In the genomic region with DNA sequence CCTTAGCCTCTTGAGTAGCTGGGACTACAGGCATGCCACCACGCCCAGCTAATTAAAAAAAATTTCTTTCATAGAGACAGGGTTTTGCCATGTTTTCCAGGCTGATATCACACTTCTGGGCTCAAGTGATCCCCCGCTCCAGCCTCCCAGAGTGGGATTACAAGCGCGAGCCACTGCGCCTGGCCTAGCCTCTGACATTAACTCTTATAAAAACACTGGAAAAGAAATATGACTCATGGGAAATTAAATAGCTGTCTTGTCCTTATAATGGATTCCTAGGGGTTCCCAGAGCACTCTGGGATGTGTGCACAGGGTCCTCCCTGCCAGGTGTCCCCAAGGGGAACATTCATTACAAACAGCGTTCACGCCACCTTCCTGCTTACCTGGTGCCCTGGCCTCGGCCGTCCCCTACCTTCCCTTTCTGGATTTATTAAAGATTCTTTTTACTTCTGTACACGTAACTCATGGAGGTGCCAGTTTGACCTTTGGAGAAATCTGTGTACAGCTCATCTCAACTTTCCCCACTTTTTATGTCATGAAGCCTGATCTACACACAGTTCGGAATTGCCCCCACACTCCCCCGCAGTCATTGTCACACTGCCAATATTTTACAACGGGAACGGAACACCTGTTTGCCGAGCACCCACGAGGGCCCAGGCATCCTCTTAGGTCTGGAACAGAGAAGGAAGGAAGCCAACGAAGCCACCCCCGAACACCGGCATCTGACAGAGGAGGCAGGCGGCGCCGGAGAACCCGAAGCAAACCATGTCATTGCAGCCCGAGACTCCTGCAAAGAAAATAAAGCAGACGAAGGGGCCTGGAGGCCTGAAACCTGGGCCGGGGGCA, we compare ENCODE assay signal across 10 cellular contexts. TPM values are rescaled to one million over a fixed set of nuclear protein-coding genes. Genes with fewer than 3 reads are reported as not detected.
A peak's percentile ranks its signal among the peaks of the same experiment; 100 is the strongest.
DNase-seq lines count a peak whose midpoint lies in the region; ATAC-seq and TF ChIP-seq lines count a peak whose summit lies in the region.
"Had no signal": no experiment of that assay in that cellular context is flagged by ENCODE, and none has a peak within 500 bp of the region (broad histone marks: within the 10 kb centered on the region; RNA-seq: fewer than 3 reads in every experiment).

No MANE protein-coding gene starts in this region.

- H3K27me3 Mint-ChIP-seq in CD8-positive, alpha-beta T cell (ENCODE audit: low read depth), result no peaks in the 10 kb centered on the region
- no peaks in the 10 kb centered on the region for H3K27me3 Mint-ChIP-seq in activated T-helper 17 cell treated with anti-CD3 and anti-CD28 coated beads, Interleukin-2, amount 50 U/mL, for 72 hours

- H3K9me3 ChIP-seq in CD8-positive, alpha-beta T cell (ENCODE audit: low read length), result no peaks in the 10 kb centered on the region
- H3K9me3 ChIP-seq in osteoblast (ENCODE audit: low read depth, low read length), result no peaks in the 10 kb centered on the region
- H3K9me3 ChIP-seq in upper lobe of right lung, result no peaks in the 10 kb centered on the region
- H3K9me3 ChIP-seq: lower lobe of right lung had no signal

- H3K27ac ChIP-seq in CD8-positive, alpha-beta T cell (ENCODE audit: low read depth, low read length), result no peak overlapping the region
- H3K27ac ChIP-seq in osteoblast (ENCODE audit: low read depth, low read length) (no peak overlapping the region), upper lobe of right lung (no peak overlapping the region)
- H3K27ac ChIP-seq: lower lobe of right lung had no signal

- ATAC-seq in CD8-positive, alpha-beta T cell, result no peak
- no peak for ATAC-seq in activated T-helper 17 cell treated with anti-CD3 and anti-CD28 coated beads, Interleukin-2, amount 50 U/mL, for 72 hours (replicated peaks)
- ATAC-seq in upper lobe of right lung (no peak), GM18907 (IDR thresholded peaks at IDR 0.05; ENCODE audit: unreplicated experiment) (no peak)
- ATAC-seq: lower lobe of right lung had no signal

- CTCF ChIA-PET in CD8-positive, alpha-beta T cell (lab: Charles Lee), result interaction anchor here (1.0 to 1.3 kb wide), 2 partner anchors 33 kb away, joined by 3 to 6 read pairs; no protein-coding TSS in a partner anchor

- H2AFZ ChIP-seq in osteoblast (ENCODE audit: low read length), result no peak overlapping the region

- H3K4me1 ChIP-seq in CD8-positive, alpha-beta T cell (ENCODE audit: insufficient read depth, low read length), result peaks cover 28% of the 10 kb centered on the region
- peaks cover 28% of the 10 kb centered on the region for H3K4me1 ChIP-seq in osteoblast (ENCODE audit: insufficient read depth, low read length)
- no peaks in the 10 kb centered on the region for H3K4me1 ChIP-seq in upper lobe of right lung
- H3K4me1 ChIP-seq: lower lobe of right lung had no signal

- intact Hi-C loops in CD8-positive, alpha-beta T cell (cut with DNase I, micrococcal nuclease), result no loop called here
- intact Hi-C loops in upper lobe of right lung (cut with DNase I), result no loop called here

- DNase-seq in CD8-positive, alpha-beta T cell, result peak in 5 of 7 experiments; percentile 25 to 62 (median 34)
- peak; percentile 87 for DNase-seq in NCI-H2107 treated with DMSO at 0.1 percent for 48 hours (lab: John Stamatoyannopoulos, UW; ENCODE audit: unreplicated experiment)
- no peak for DNase-seq in osteoblast (ENCODE audit: insufficient read length, low spot score, missing footprints)
- no peak for DNase-seq in upper lobe of right lung
- no peak for DNase-seq in HuH-7.5 (ENCODE audit: low spot score)
- DNase-seq in cortex of kidney (lab: John Stamatoyannopoulos, UW), result no peak
- DNase-seq: DMS53, lower lobe of right lung had no signal

- no peaks in the 10 kb centered on the region for H3K27me3 ChIP-seq in CD8-positive, alpha-beta T cell (ENCODE audit: insufficient read depth, low read length)
- H3K27me3 ChIP-seq in osteoblast (ENCODE audit: insufficient read depth, low read length), result no peaks in the 10 kb centered on the region
- H3K27me3 ChIP-seq in upper lobe of right lung, result no peaks in the 10 kb centered on the region

- no peak overlapping the region for H3K4me3 ChIP-seq in CD8-positive, alpha-beta T cell (ENCODE audit: low read depth, low read length)
- H3K4me3 ChIP-seq in osteoblast (ENCODE audit: insufficient read depth, low read length) (no peak overlapping the region), upper lobe of right lung (no peak overlapping the region)
- H3K4me3 ChIP-seq: lower lobe of right lung had no signal

- H4K20me1 ChIP-seq in osteoblast (ENCODE audit: insufficient read depth, low read length), result no peaks in the 10 kb centered on the region

- no peaks in the 10 kb centered on the region for H3K36me3 ChIP-seq in CD8-positive, alpha-beta T cell (ENCODE audit: insufficient read depth, low read length)
- no peaks in the 10 kb centered on the region for H3K36me3 ChIP-seq in osteoblast (ENCODE audit: insufficient read depth, low read length)
- H3K36me3 ChIP-seq in upper lobe of right lung, result no peaks in the 10 kb centered on the region
- H3K36me3 ChIP-seq: lower lobe of right lung had no signal

- peaks cover 11% of the 10 kb centered on the region for H3K36me3 Mint-ChIP-seq in CD8-positive, alpha-beta T cell
- H3K36me3 Mint-ChIP-seq in activated T-helper 17 cell treated with anti-CD3 and anti-CD28 coated beads, Interleukin-2, amount 50 U/mL, for 72 hours (ENCODE audit: low read depth), result peaks cover 14% of the 10 kb centered on the region

- no peaks in the 10 kb centered on the region for H3K79me2 ChIP-seq in osteoblast (ENCODE audit: insufficient read depth, low read length)

- peak overlapping the region; percentile 68 for H3K27ac Mint-ChIP-seq in CD8-positive, alpha-beta T cell
- peak overlapping the region; percentile 74 for H3K27ac Mint-ChIP-seq in activated T-helper 17 cell treated with anti-CD3 and anti-CD28 coated beads, Interleukin-2, amount 50 U/mL, for 72 hours

- POLR2A ChIA-PET in CD8-positive, alpha-beta T cell (lab: Charles Lee), result no interaction called here

- H3K4me3 Mint-ChIP-seq in CD8-positive, alpha-beta T cell, result peak overlapping the region; percentile 51
- peak overlapping the region; percentile 63 for H3K4me3 Mint-ChIP-seq in activated T-helper 17 cell treated with anti-CD3 and anti-CD28 coated beads, Interleukin-2, amount 50 U/mL, for 72 hours

- TF ChIP-seq CTCF in CD8-positive, alpha-beta T cell (IDR thresholded peaks at IDR 0.05), result no peak
- TF ChIP-seq CTCF in osteoblast (IDR thresholded peaks at IDR 0.05; ENCODE audit: extremely low read depth, low read depth, low read length), result no peak
- no peak for TF ChIP-seq CTCF in upper lobe of right lung (IDR thresholded peaks at IDR 0.05)

- peak overlapping the region; percentile 10 for H3K4me2 ChIP-seq in osteoblast (ENCODE audit: insufficient read depth, low read length)

- H3K4me1 Mint-ChIP-seq in CD8-positive, alpha-beta T cell (ENCODE audit: low read depth), result peaks cover 34% of the 10 kb centered on the region
- H3K4me1 Mint-ChIP-seq in activated T-helper 17 cell treated with anti-CD3 and anti-CD28 coated beads, Interleukin-2, amount 50 U/mL, for 72 hours, result peaks cover 21% of the 10 kb centered on the region

- H3K9me3 Mint-ChIP-seq in CD8-positive, alpha-beta T cell, result no peaks in the 10 kb centered on the region
- H3K9me3 Mint-ChIP-seq in activated T-helper 17 cell treated with anti-CD3 and anti-CD28 coated beads, Interleukin-2, amount 50 U/mL, for 72 hours, result no peaks in the 10 kb centered on the region

RNA-seq across cellular contexts. Expression of gene MEAK7, which starts 39.7 kb away (rescaled TPM):
- 1 to 10 TPM; 2.1 to 2.2 TPM for total RNA-seq in CD8-positive, alpha-beta T cell
- 10 to 100 TPM; 18.5 to 28.5 TPM for total RNA-seq in activated T-helper 17 cell treated with anti-CD3 and anti-CD28 coated beads, Interleukin-2, amount 50 U/mL, for 72 hours
- total RNA-seq in osteoblast (24.2 and 27.7 TPM in 2 replicates), upper lobe of right lung (10.8 TPM)

Comparison
In these comparisons a context has a peak if more than half of its experiments do, and no peak if none do; other contexts are left out.
1. DNase-seq: peak in CD8-positive, alpha-beta T cell (5 of 7) and NCI-H2107 treated with DMSO at 0.1 percent for 48 hours (single experiment); none in osteoblast (single experiment), upper lobe of right lung (single experiment), HuH-7.5 (single experiment) and cortex of kidney (single experiment).